In genomic region chrX:147333821-147334220, GRCh38 we compare ENCODE assay signal across 27 cellular contexts.
"Had no signal": no experiment of that assay in that cellular context is flagged by ENCODE, and none has a peak within 500 bp of the region (broad histone marks: within the 10 kb centered on the region; RNA-seq: fewer than 3 reads in every experiment).

No MANE protein-coding gene starts in this region.

- H3K4me3 ChIP-seq: stomach, suprapubic skin, thoracic aorta, thyroid gland, tibial artery, tibial nerve, transverse colon, upper lobe of left lung, upper lobe of right lung, uterus, vagina had no signal

- H3K27ac ChIP-seq: stomach, suprapubic skin, thoracic aorta, thyroid gland, tibial artery, tibial nerve, transverse colon, upper lobe of left lung, upper lobe of right lung, uterus, vagina had no signal

- DNase-seq: stimulated activated CD4-positive, alpha-beta T cell treated with anti-CD3 and anti-CD28 coated beads, Interleukin-2, amount 100 ng/mL, for 48 hours; stimulated activated CD4-positive, alpha-beta T cell treated with anti-CD3 and anti-CD28 coated beads, Interleukin-4, amount 100 ng/mL, for 1 hour; stimulated activated CD4-positive, alpha-beta T cell treated with anti-CD3 and anti-CD28 coated beads, Interleukin-4, amount 100 ng/mL, for 24 hours; stimulated activated CD4-positive, alpha-beta T cell treated with anti-CD3 and anti-CD28 coated beads, Interleukin-4, amount 100 ng/mL, for 4 hours; stimulated activated CD8-positive, alpha-beta memory T cell treated with anti-CD3 and anti-CD28 coated beads, Interleukin-4, amount 100 ng/mL, for 48 hours; stimulated activated naive B cell treated with anti-CD40 and anti-IgM and Interleukin-4, amounts not matched to agents 10 μg/mL and 1 μg/mL and 100 μg/mL, for 72 hours; stimulated activated naive CD4-positive, alpha-beta T cell; stimulated activated naive CD4-positive, alpha-beta T cell treated with Interleukin-2 at 50 U/mL for 16 hours; stimulated activated naive CD8-positive, alpha-beta T cell treated with anti-CD3 and anti-CD28 coated beads, Interleukin-15, amount 100 ng/mL, for 72 hours; stimulated activated naive CD8-positive, alpha-beta T cell treated with anti-CD3 and anti-CD28 coated beads, Interleukin-15, Interleukin-2, amounts not matched to agents 100 U/mL and 50 U/mL, for 24 hours; stomach; substantia nigra; thyroid gland; tibial artery; transverse colon; trophoblast cell; upper lobe of left lung; upper lobe of right lung; uterus had no signal

- H3K27me3 Mint-ChIP-seq: stimulated activated memory B cell treated with anti-CD40 and anti-IgM and Interleukin-4, amounts not matched to agents 10 μg/mL and 1 μg/mL and 100 μg/mL, for 72 hours; stimulated activated naive B cell treated with anti-CD40 and anti-IgM and Interleukin-4, amounts not matched to agents 10 μg/mL and 1 μg/mL and 100 μg/mL, for 72 hours; stimulated activated naive CD8-positive, alpha-beta T cell treated with anti-CD3 and anti-CD28 coated beads, Interleukin-15, amount 100 ng/mL, for 72 hours; stimulated activated naive CD8-positive, alpha-beta T cell treated with anti-CD3 and anti-CD28 coated beads, Interleukin-15, Interleukin-2, amounts not matched to agents 100 ng/mL and 50 ng/mL, for 24 hours; type B pancreatic cell had no signal

- H3K4me1 Mint-ChIP-seq: stimulated activated effector memory CD8-positive, alpha-beta T cell treated with anti-CD3 and anti-CD28 coated beads, Interleukin-12 subunit alpha, Interleukin-12 subunit beta, amount 100 ng/mL, for 72 hours; stimulated activated memory B cell treated with anti-CD40 and anti-IgM and Interleukin-4, amounts not matched to agents 10 μg/mL and 1 μg/mL and 100 μg/mL, for 72 hours; stimulated activated naive B cell treated with anti-CD40 and anti-IgM and Interleukin-4, amounts not matched to agents 10 μg/mL and 1 μg/mL and 100 μg/mL, for 72 hours; stimulated activated naive CD8-positive, alpha-beta T cell treated with anti-CD3 and anti-CD28 coated beads, Interleukin-15, amount 100 ng/mL, for 72 hours had no signal

- H3K27me3 ChIP-seq: stomach, suprapubic skin, thyroid gland, tibial artery, tibial nerve, transverse colon, upper lobe of left lung, upper lobe of right lung, vagina had no signal

- H3K9me3 Mint-ChIP-seq: stimulated activated naive B cell treated with anti-CD40 and anti-IgM and Interleukin-4, amounts not matched to agents 10 μg/mL and 1 μg/mL and 100 μg/mL, for 72 hours; stimulated activated naive CD8-positive, alpha-beta T cell treated with anti-CD3 and anti-CD28 coated beads, Interleukin-15, amount 100 ng/mL, for 72 hours; type B pancreatic cell had no signal

- H3K27ac Mint-ChIP-seq: stimulated activated effector memory CD8-positive, alpha-beta T cell treated with anti-CD3 and anti-CD28 coated beads, Interleukin-12 subunit alpha, Interleukin-12 subunit beta, amount 100 ng/mL, for 72 hours; stimulated activated memory B cell treated with anti-CD40 and anti-IgM and Interleukin-4, amounts not matched to agents 10 μg/mL and 1 μg/mL and 100 μg/mL, for 72 hours; stimulated activated naive B cell treated with anti-CD40 and anti-IgM and Interleukin-4, amounts not matched to agents 10 μg/mL and 1 μg/mL and 100 μg/mL, for 72 hours; stimulated activated naive CD8-positive, alpha-beta T cell treated with anti-CD3 and anti-CD28 coated beads, Interleukin-15, amount 100 ng/mL, for 72 hours; stimulated activated naive CD8-positive, alpha-beta T cell treated with anti-CD3 and anti-CD28 coated beads, Interleukin-15, Interleukin-2, amounts not matched to agents 100 ng/mL and 50 ng/mL, for 24 hours; type B pancreatic cell had no signal

- H3K4me1 ChIP-seq: stomach, suprapubic skin, thyroid gland, tibial artery, tibial nerve, transverse colon, upper lobe of left lung, upper lobe of right lung, uterus, vagina had no signal

- H3K9me3 ChIP-seq: suprapubic skin, thoracic aorta, thyroid gland, tibial artery, tibial nerve, transverse colon, upper lobe of left lung, upper lobe of right lung, uterus, vagina had no signal

- H3K36me3 Mint-ChIP-seq: stimulated activated effector memory CD8-positive, alpha-beta T cell treated with anti-CD3 and anti-CD28 coated beads, Interleukin-12 subunit alpha, Interleukin-12 subunit beta, amount 100 ng/mL, for 72 hours; stimulated activated memory B cell treated with anti-CD40 and anti-IgM and Interleukin-4, amounts not matched to agents 10 μg/mL and 1 μg/mL and 100 μg/mL, for 72 hours; stimulated activated naive B cell treated with anti-CD40 and anti-IgM and Interleukin-4, amounts not matched to agents 10 μg/mL and 1 μg/mL and 100 μg/mL, for 72 hours; type B pancreatic cell had no signal

- H3K36me3 ChIP-seq: stomach, suprapubic skin, thoracic aorta, thyroid gland, tibial artery, tibial nerve, transverse colon, upper lobe of left lung, upper lobe of right lung, uterus, vagina had no signal

- H3K4me3 Mint-ChIP-seq: stimulated activated effector memory CD8-positive, alpha-beta T cell treated with anti-CD3 and anti-CD28 coated beads, Interleukin-12 subunit alpha, Interleukin-12 subunit beta, amount 100 ng/mL, for 72 hours; stimulated activated memory B cell treated with anti-CD40 and anti-IgM and Interleukin-4, amounts not matched to agents 10 μg/mL and 1 μg/mL and 100 μg/mL, for 72 hours; stimulated activated naive B cell treated with anti-CD40 and anti-IgM and Interleukin-4, amounts not matched to agents 10 μg/mL and 1 μg/mL and 100 μg/mL, for 72 hours; stimulated activated naive CD8-positive, alpha-beta T cell treated with anti-CD3 and anti-CD28 coated beads, Interleukin-15, amount 100 ng/mL, for 72 hours; stimulated activated naive CD8-positive, alpha-beta T cell treated with anti-CD3 and anti-CD28 coated beads, Interleukin-15, Interleukin-2, amounts not matched to agents 100 ng/mL and 50 ng/mL, for 24 hours; type B pancreatic cell had no signal

- ATAC-seq: stimulated activated effector memory CD8-positive, alpha-beta T cell treated with anti-CD3 and anti-CD28 coated beads, Interleukin-12 subunit alpha, Interleukin-12 subunit beta, amount 100 ng/mL, for 72 hours; stimulated activated memory B cell treated with anti-CD40 and anti-IgM and Interleukin-4, amounts not matched to agents 10 μg/mL and 1 μg/mL and 100 μg/mL, for 72 hours; stimulated activated naive B cell treated with anti-CD40 and anti-IgM and Interleukin-4, amounts not matched to agents 10 μg/mL and 1 μg/mL and 100 μg/mL, for 72 hours; stimulated activated naive CD8-positive, alpha-beta T cell treated with anti-CD3 and anti-CD28 coated beads, Interleukin-15, amount 100 ng/mL, for 72 hours; stimulated activated naive CD8-positive, alpha-beta T cell treated with anti-CD3 and anti-CD28 coated beads, Interleukin-15, Interleukin-2, amounts not matched to agents 100 U/mL and 50 U/mL, for 24 hours; upper lobe of right lung had no signal
